Comparison of ENCODE assay signal across 2 cellular contexts in genomic region chr14:53167602-53168328, GRCh38.
A peak's percentile ranks its signal among the peaks of the same experiment; 100 is the strongest.
TF ChIP-seq lines count a peak whose summit lies in the region.

No MANE protein-coding gene starts in this region.

TF ChIP-seq in A549, 52 proteins besides CTCF, POLR2A, EP300 and RAD21:
- no peak for TF ChIP-seq FOSL2 (IDR thresholded peaks at IDR 0.05)
- no peak for TF ChIP-seq FOSL2 (CRISPR knock-in tag; IDR thresholded peaks at IDR 0.05)
- no peak for TF ChIP-seq POLR2AphosphoS2 (conservative IDR thresholded peaks at IDR 0.05; ENCODE audit: low read length)
- TF ChIP-seq PHF8 (IDR thresholded peaks at IDR 0.05; ENCODE audit: borderline replicate concordance, low read depth) = no peak
- TF ChIP-seq CEBPB (IDR thresholded peaks at IDR 0.05) = no peak
- no peak for TF ChIP-seq EHMT2 (IDR thresholded peaks at IDR 0.05; ENCODE audit: low read depth)
- TF ChIP-seq HOXA7 (CRISPR knock-in tag; IDR thresholded peaks at IDR 0.05) = no peak
TF ChIP-seq in A549: peak in this region for 0.

TF ChIP-seq in IMR-90, 13 proteins besides CTCF, POLR2A, EP300 and RAD21:
- TF ChIP-seq FOS (IDR thresholded peaks at IDR 0.05; ENCODE audit: low read depth, low read length) (no peak), CEBPB (IDR thresholded peaks at IDR 0.05; ENCODE audit: low read depth, low read length) (peak; percentile 75)
